ENCODE assay signal across 29 cellular contexts in the genomic region with DNA sequence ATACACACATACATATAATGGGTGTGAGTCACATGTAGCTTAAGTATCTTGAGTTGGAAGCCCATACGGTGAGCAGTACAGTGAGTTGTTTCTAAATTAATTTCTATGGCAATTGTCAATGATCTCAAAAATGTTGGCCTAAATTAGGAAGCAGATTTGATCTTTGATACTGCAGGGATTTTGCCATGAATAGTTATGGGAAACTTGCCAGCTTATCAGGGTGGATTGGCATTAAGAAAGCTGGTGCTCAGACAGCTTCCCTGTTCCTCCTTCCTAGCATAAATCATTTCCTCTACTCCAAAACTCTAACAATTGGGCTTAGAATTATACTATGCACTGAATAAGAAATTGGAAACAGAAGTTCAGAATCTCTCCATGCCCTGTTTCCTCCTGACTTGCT.
"Had no signal": no experiment of that assay in that cellular context is flagged by ENCODE, and none has a peak within 500 bp of the region (broad histone marks: within the 10 kb centered on the region; RNA-seq: fewer than 3 reads in every experiment).

No MANE protein-coding gene starts in this region.

- H3K9ac ChIP-seq: KMS-11, SK-N-SH had no signal

- DNase-seq: activated CD4-positive, alpha-beta T cell treated with anti-CD3 and anti-CD28 coated beads, Interleukin-2, amount 10 ng/mL, durations not matched to agents 24 days and 14 days; activated CD4-positive, alpha-beta T cell treated with anti-CD3 and anti-CD28 coated beads, Interleukin-2, amount 50 U/mL, for 4 hours; activated CD8-positive, alpha-beta T cell treated with anti-CD3 and anti-CD28 coated beads for 36 hours; activated gamma-delta T cell; activated naive CD4-positive, alpha-beta T cell treated with Interleukin-2 at 50 U/mL for 16 hours; activated naive CD8-positive, alpha-beta T cell treated with anti-CD3 and anti-CD28 coated beads, Interleukin-2, amount 10 ng/mL, durations not matched to agents 7 days and 5 days; activated T-cell treated with anti-CD3 and anti-CD28 coated beads, Interleukin-2, amount 50 U/mL, for 1 hour; activated T-cell treated with anti-CD3 and anti-CD28 coated beads, Interleukin-2, amount 50 U/mL, for 72 hours; amygdala; MM.1S; MV-4-11; NCI-H1092; NCI-H1436 treated with DMSO at 0.1 percent for 48 hours; NCI-H1694 treated with DMSO at 0.1 percent for 48 hours; NCI-H2029 treated with DMSO at 0.1 percent for 48 hours; NCI-H2107; NCI-H2171; NCI-H510A; NCI-H526 treated with DMSO at 0.1 percent for 48 hours; NCI-H774; SHP77 treated with DMSO at 0.1 percent for 48 hours; SK-N-SH had no signal

- H3K27me3 ChIP-seq: ascending aorta, cardiac muscle cell, SJSA1 had no signal

- H3K4me2 ChIP-seq: KMS-11, SK-N-SH had no signal

- H3K9me3 ChIP-seq: SJSA1, SK-N-SH had no signal

- H3K36me3 ChIP-seq: ascending aorta, cardiac muscle cell, SJSA1 had no signal

- H3K4me3 ChIP-seq: ascending aorta, cardiac muscle cell, SJSA1 had no signal

- ATAC-seq: activated CD8-positive, alpha-beta T cell treated with anti-CD3 and anti-CD28 coated beads for 36 hours; activated T-cell treated with anti-CD3 and anti-CD28 coated beads, Interleukin-2, amount 50 U/mL, for 72 hours; activated T-helper 17 cell treated with anti-CD3 and anti-CD28 coated beads, Interleukin-2, amount 50 U/mL, for 72 hours; Panc1 had no signal

- H3K27ac ChIP-seq: ascending aorta, cardiac muscle cell, KMS-11, SJSA1 had no signal

- FAIRE-seq: TTC549 had no signal

- H3K4me1 ChIP-seq: ascending aorta, SJSA1 had no signal
